ENCODE assay signal across 8 cellular contexts in the genomic region with DNA sequence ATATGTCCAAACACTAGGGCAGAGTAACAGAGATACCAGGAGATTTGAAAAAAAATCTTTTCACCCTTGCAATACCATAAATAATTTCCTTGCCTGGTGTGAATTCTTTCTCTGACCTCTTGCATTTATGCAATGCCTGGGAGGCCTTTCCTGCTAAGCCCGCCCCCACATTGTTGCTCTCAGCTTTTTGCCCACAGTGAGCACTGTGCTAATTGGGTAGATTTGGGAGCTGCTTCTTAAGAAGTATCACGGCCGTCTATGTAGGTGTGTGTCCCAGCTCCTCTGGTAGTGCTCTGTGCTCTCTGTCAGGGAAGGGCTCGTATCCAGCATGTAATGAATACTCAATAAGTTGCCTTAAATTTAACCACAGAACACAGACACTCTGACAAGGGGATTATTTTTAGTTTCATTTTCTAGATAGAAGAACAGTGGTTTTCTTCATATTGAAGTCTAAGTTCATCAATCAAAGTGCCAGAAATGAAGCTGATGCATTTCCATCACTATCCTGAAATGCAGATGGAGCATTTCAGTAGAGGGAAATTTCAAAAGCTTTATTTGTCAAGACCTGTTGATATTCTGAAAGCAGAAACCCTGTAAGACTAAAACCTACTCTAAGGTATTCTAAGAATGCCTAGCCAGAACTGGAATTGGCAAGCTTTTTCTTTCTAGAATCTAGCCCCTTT. TPM values are rescaled to one million over a fixed set of nuclear protein-coding genes. Genes with fewer than 3 reads are reported as not detected.
DNase-seq lines count a peak whose midpoint lies in the region; ATAC-seq and TF ChIP-seq lines count a peak whose summit lies in the region.

No MANE protein-coding gene starts in this region.

- peaks cover 68% of the 10 kb centered on the region for H3K4me1 Mint-ChIP-seq in activated T-cell treated with anti-CD3 and anti-CD28 coated beads, Interleukin-2, amount 50 U/mL, for 4 hours (ENCODE audit: low read depth)
- peaks cover 45% of the 10 kb centered on the region for H3K4me1 Mint-ChIP-seq in dendritic cell treated with granulocyte-macrophage colony-stimulating factor and Interleukin-4, amounts not matched to agents 40 ng/mL and 50 ng/mL, for 4 days (ENCODE audit: low read depth)
- H3K4me1 Mint-ChIP-seq in neural crest cell: peaks cover 60% of the 10 kb centered on the region

- H3K9me3 Mint-ChIP-seq in activated T-cell treated with anti-CD3 and anti-CD28 coated beads, Interleukin-2, amount 50 U/mL, for 4 hours: peaks cover 7% of the 10 kb centered on the region
- H3K9me3 Mint-ChIP-seq in dendritic cell treated with granulocyte-macrophage colony-stimulating factor and Interleukin-4, amounts not matched to agents 40 ng/mL and 50 ng/mL, for 4 days: no peaks in the 10 kb centered on the region
- H3K9me3 Mint-ChIP-seq in neural crest cell: no peaks in the 10 kb centered on the region

- no peak for DNase-seq in activated T-cell treated with anti-CD3 and anti-CD28 coated beads, Interleukin-2, amount 50 U/mL, for 4 hours
- no peak for DNase-seq in activated T-cell treated with anti-CD3 and anti-CD28 coated beads, Interleukin-2, amount 50 U/mL, for 1 hour
- DNase-seq in NCI-H226 (peak; percentile 88), neural crest cell (ENCODE audit: low read depth, low spot score) (no peak), NCI-H146 (lab: John Stamatoyannopoulos, UW) (no peak)

- H3K27me3 Mint-ChIP-seq in activated T-cell treated with anti-CD3 and anti-CD28 coated beads, Interleukin-2, amount 50 U/mL, for 4 hours (ENCODE audit: low read depth): no peaks in the 10 kb centered on the region
- H3K27me3 Mint-ChIP-seq in dendritic cell treated with granulocyte-macrophage colony-stimulating factor and Interleukin-4, amounts not matched to agents 40 ng/mL and 50 ng/mL, for 4 days: peaks cover 2% of the 10 kb centered on the region
- H3K27me3 Mint-ChIP-seq in neural crest cell (ENCODE audit: low read depth): no peaks in the 10 kb centered on the region

- TF ChIP-seq CTCF in neural crest cell (conservative IDR thresholded peaks at IDR 0.05): no peak

- ATAC-seq in activated T-cell treated with anti-CD3 and anti-CD28 coated beads, Interleukin-2, amount 50 U/mL, for 4 hours: peak; percentile 20 to 36
- peak; percentile 39 for ATAC-seq in HG02571 (IDR thresholded peaks at IDR 0.05; ENCODE audit: unreplicated experiment)
- ATAC-seq in esophagus mucosa: no peak

- peak overlapping the region; percentile 78 for H3K4me3 Mint-ChIP-seq in activated T-cell treated with anti-CD3 and anti-CD28 coated beads, Interleukin-2, amount 50 U/mL, for 4 hours
- peak overlapping the region; percentile 48 for H3K4me3 Mint-ChIP-seq in dendritic cell treated with granulocyte-macrophage colony-stimulating factor and Interleukin-4, amounts not matched to agents 40 ng/mL and 50 ng/mL, for 4 days
- peak overlapping the region; percentile 31 for H3K4me3 Mint-ChIP-seq in neural crest cell

- H3K27ac Mint-ChIP-seq in dendritic cell treated with granulocyte-macrophage colony-stimulating factor and Interleukin-4, amounts not matched to agents 40 ng/mL and 50 ng/mL, for 4 days: no peak overlapping the region
- peak overlapping the region; percentile 97 for H3K27ac Mint-ChIP-seq in neural crest cell (ENCODE audit: unreplicated experiment)

- intact Hi-C loops in dendritic cell treated with granulocyte-macrophage colony-stimulating factor and Interleukin-4, amounts not matched to agents 40 ng/mL and 50 ng/mL, for 4 days (cut with micrococcal nuclease): loop anchor here (5.0 kb wide), 1 partner anchor 49 kb away; no protein-coding TSS in a partner anchor

- peaks cover 11% of the 10 kb centered on the region for H3K36me3 Mint-ChIP-seq in activated T-cell treated with anti-CD3 and anti-CD28 coated beads, Interleukin-2, amount 50 U/mL, for 4 hours (ENCODE audit: insufficient read depth)
- no peaks in the 10 kb centered on the region for H3K36me3 Mint-ChIP-seq in dendritic cell treated with granulocyte-macrophage colony-stimulating factor and Interleukin-4, amounts not matched to agents 40 ng/mL and 50 ng/mL, for 4 days (ENCODE audit: low read depth)
- H3K36me3 Mint-ChIP-seq in neural crest cell (ENCODE audit: low read depth): no peaks in the 10 kb centered on the region

RNA-seq across cellular contexts. Expression of gene CEP85L, which starts 54.5 kb away (rescaled TPM):
- total RNA-seq in activated T-cell treated with anti-CD3 and anti-CD28 coated beads, Interleukin-2, amount 50 U/mL, for 4 hours: 10 to 100 TPM; 23.1 to 27.9 (median 26.8) TPM
- total RNA-seq in neural crest cell (16.8 and 18.1 TPM in 2 replicates), esophagus mucosa (2.3 TPM)
